In the genomic region with DNA sequence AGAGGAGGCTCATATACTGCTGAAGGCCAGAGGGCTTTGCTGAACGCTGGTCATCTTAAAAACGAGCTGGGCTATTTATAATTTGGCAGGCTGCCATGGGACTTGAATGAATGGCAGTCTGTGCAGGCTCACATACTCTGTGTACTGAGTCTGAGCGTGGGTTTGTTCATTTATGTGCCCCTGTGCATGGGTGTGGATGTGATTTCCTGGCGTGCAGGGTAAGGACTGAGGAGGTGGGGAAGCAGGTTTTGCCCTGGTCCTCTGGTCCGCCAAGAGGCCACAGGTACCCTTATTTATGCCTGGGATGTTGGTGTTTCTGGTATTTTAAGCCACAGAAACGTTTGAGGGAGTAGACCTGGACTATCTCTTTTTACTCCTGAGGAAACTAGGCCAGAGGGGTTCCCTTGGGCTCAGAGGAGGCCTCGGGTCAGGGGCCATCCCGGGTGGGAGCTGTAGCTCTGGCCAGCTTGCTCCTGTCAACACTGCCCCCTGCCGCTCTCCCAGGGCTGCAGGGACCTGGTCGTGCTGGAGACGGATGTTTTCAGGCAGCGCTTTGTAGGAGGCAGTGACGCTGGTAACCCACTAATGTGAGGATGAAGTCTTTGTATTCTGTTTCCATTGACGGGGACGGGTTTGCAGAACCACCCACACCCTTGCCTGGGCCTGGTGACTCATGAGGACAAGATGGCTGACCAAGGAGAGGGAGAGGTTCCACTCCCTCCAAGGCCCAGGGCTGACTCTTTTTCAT, we compare ENCODE assay signal across 8 cellular contexts.
DNase-seq lines count a peak whose midpoint lies in the region; ATAC-seq and TF ChIP-seq lines count a peak whose summit lies in the region.

No MANE protein-coding gene starts in this region.

- no peaks in the 10 kb centered on the region for H3K27me3 ChIP-seq in IMR-90 (ENCODE audit: control insufficient read depth, insufficient read depth, low read length)
- no peaks in the 10 kb centered on the region for H3K27me3 ChIP-seq in left ventricle myocardium inferior (ENCODE audit: low read depth)

- peak; percentile 46 for TF ChIP-seq CTCF in IMR-90 (conservative IDR thresholded peaks at IDR 0.05; ENCODE audit: low read depth, low read length)
- peak; percentile 64 for TF ChIP-seq CTCF in left ventricle myocardium inferior (IDR thresholded peaks at IDR 0.05; ENCODE audit: borderline replicate concordance)
- peak; percentile 67 for TF ChIP-seq CTCF in retinal pigment epithelial cell (conservative IDR thresholded peaks at IDR 0.05; ENCODE audit: low read depth, low read length)

- H3K27ac ChIP-seq in IMR-90 (ENCODE audit: insufficient read depth, low read length) (peak overlapping the region; percentile 12; the same call in 1 of the 2 replicates), left ventricle myocardium inferior (replicated peaks) (peak overlapping the region; percentile 77)

- no peak overlapping the region for H3K4me3 ChIP-seq in IMR-90 (ENCODE audit: insufficient read depth, low read depth, low read length)
- peak overlapping the region; percentile 27 for H3K4me3 ChIP-seq in left ventricle myocardium inferior
- no peak overlapping the region for H3K4me3 ChIP-seq in retinal pigment epithelial cell (ENCODE audit: low read length)

- H3K23ac ChIP-seq in IMR-90 (ENCODE audit: low read depth, low read length) = no peak overlapping the region

- H2AFZ ChIP-seq in IMR-90 (replicated peaks; ENCODE audit: low read length, poor library complexity) = peak overlapping the region; percentile 77

- in situ Hi-C loops in IMR-90 (cut with MboI; ENCODE audit: low sequenced_read_pairs) = no loop called here

- H3K27ac Mint-ChIP-seq in T-helper 2 cell treated with Interferon-gamma antibody and Interleukin-4, amounts not matched to agents 5 μg/mL and 100 μg/mL, for 36 hours = peak overlapping the region; percentile 90

- peaks cover 9 to 29% of the 10 kb centered on the region in 2 experiments; a peak in 3 of 4 replicates for H3K79me1 ChIP-seq in IMR-90 (ENCODE audit: low read depth in 1 of 2, low read length in 2 of 2)

- peak overlapping the region; percentile 21; the same call in 1 of the 2 replicates for H3K4me2 ChIP-seq in IMR-90 (ENCODE audit: low read depth, low read length)

- H3K18ac ChIP-seq in IMR-90 (ENCODE audit: low read depth, low read length) = peak overlapping the region; percentile 15

- TF ChIP-seq POLR2A in IMR-90 (IDR thresholded peaks at IDR 0.05; ENCODE audit: low read depth, low read length) = no peak

- ATAC-seq in GM18499 (IDR thresholded peaks at IDR 0.05; ENCODE audit: insufficient read depth, unreplicated experiment) (peak; percentile 45), IMR-90 (ENCODE audit: low read depth) (peak; percentile 59), HG03135 (IDR thresholded peaks at IDR 0.05; ENCODE audit: unreplicated experiment) (no peak)

- BruUV-seq in IMR-90 (replicated peaks; lab: Mats Ljungman, UMichigan) = no TSS peak

- peak overlapping the region; percentile 56; the same call in 1 of the 2 replicates for H4K5ac ChIP-seq in IMR-90 (ENCODE audit: low read depth, low read length)

- no peaks in the 10 kb centered on the region for H3K36me3 ChIP-seq in IMR-90 (ENCODE audit: control insufficient read depth, insufficient read depth, low read length)
- no peaks in the 10 kb centered on the region for H3K36me3 ChIP-seq in left ventricle myocardium inferior

- DNase-seq in IMR-90 (peak; percentile 88), anterior cingulate cortex (lab: John Stamatoyannopoulos, UW) (peak in 53 of 58 donors; percentile 20 to 83 (median 56)), left ventricle myocardium inferior (peak; percentile 73), retinal pigment epithelial cell (ENCODE audit: low read depth) (peak; percentile 82), SKM-1 (lab: John Stamatoyannopoulos, UW; ENCODE audit: unreplicated experiment) (no peak)
- DNase-seq in T-helper 2 cell treated with Interferon-gamma antibody and Interleukin-4, amounts not matched to agents 5 μg/mL and 100 μg/mL, for 36 hours (ENCODE audit: low spot score) = peak; percentile 91

- peak overlapping the region; percentile 18; the same call in 1 of the 3 replicates for H2BK15ac ChIP-seq in IMR-90 (ENCODE audit: low read depth, low read length)

- peak overlapping the region; percentile 67 for H3K4me3 Mint-ChIP-seq in T-helper 2 cell treated with Interferon-gamma antibody and Interleukin-4, amounts not matched to agents 5 μg/mL and 100 μg/mL, for 36 hours

- peak overlapping the region; percentile 57; the same call in 1 of the 2 replicates for H2AK5ac ChIP-seq in IMR-90 (ENCODE audit: low read depth, low read length)

- no peak overlapping the region for H3K56ac ChIP-seq in IMR-90 (ENCODE audit: extremely low read depth, insufficient read depth, low read length)

- no peak overlapping the region for H3K9ac ChIP-seq in IMR-90 (ENCODE audit: low read depth, low read length)

- H3K36me3 Mint-ChIP-seq in T-helper 2 cell treated with Interferon-gamma antibody and Interleukin-4, amounts not matched to agents 5 μg/mL and 100 μg/mL, for 36 hours (ENCODE audit: low read depth) = peaks cover 15% of the 10 kb centered on the region

- H3K14ac ChIP-seq in IMR-90 (replicated peaks; ENCODE audit: low read depth, low read length) = peak overlapping the region; percentile 50

- no peaks in the 10 kb centered on the region for H3K9me3 Mint-ChIP-seq in T-helper 2 cell treated with Interferon-gamma antibody and Interleukin-4, amounts not matched to agents 5 μg/mL and 100 μg/mL, for 36 hours

- peak; percentile 47 for TF ChIP-seq RAD21 in IMR-90 (IDR thresholded peaks at IDR 0.05; ENCODE audit: low read length)

- H3K9me3 ChIP-seq in IMR-90 (ENCODE audit: control insufficient read depth, insufficient read depth, low read length) (no peaks in the 10 kb centered on the region), left ventricle myocardium inferior (replicated peaks) (no peaks in the 10 kb centered on the region)

- intact Hi-C loops in IMR-90 (cut with micrococcal nuclease) = no loop called here
- intact Hi-C loops in left ventricle myocardium inferior (cut with micrococcal nuclease) = loop anchor here (10.0 kb wide), 1 partner anchor 196 kb away; no protein-coding TSS in a partner anchor

- peak overlapping the region; percentile 61 for H3K4ac ChIP-seq in IMR-90 (ENCODE audit: low read depth, low read length)

- dilution Hi-C loops in IMR-90 (cut with HindIII; ENCODE audit: low sequenced_read_pairs, unreplicated experiment) = no loop called here

- H2BK5ac ChIP-seq in IMR-90 (ENCODE audit: low read depth, low read length, poor library complexity, severe bottlenecking) = peak overlapping the region; percentile 31

- no peaks in the 10 kb centered on the region for H4K20me1 ChIP-seq in IMR-90 (ENCODE audit: insufficient read depth, low read length)

- H3K27me3 Mint-ChIP-seq in T-helper 2 cell treated with Interferon-gamma antibody and Interleukin-4, amounts not matched to agents 5 μg/mL and 100 μg/mL, for 36 hours (ENCODE audit: low read depth) = no peaks in the 10 kb centered on the region

- H2BK20ac ChIP-seq in IMR-90 (ENCODE audit: low read depth, low read length) = peak overlapping the region; percentile 55

- H4K8ac ChIP-seq in IMR-90 (ENCODE audit: low read depth in 2 of 2, low read length in 2 of 2) = peak overlapping the region in 1 of 2 experiments; percentile 76; a peak in 2 of 4 replicates

- no peak overlapping the region for H2AK9ac ChIP-seq in IMR-90 (replicated peaks; ENCODE audit: low read depth, low read length, poor library complexity)

- CTCF ChIA-PET in IMR-90 (lab: Yijun Ruan, JAX) = interaction anchor here (0.5 to 1.8 kb wide), 4 partner anchors 198 to 343 kb away, joined by 3 to 8 read pairs (median 4); no protein-coding TSS in a partner anchor

- peak overlapping the region; percentile 13 for H2BK120ac ChIP-seq in IMR-90 (ENCODE audit: low read depth, low read length)

- POLR2A ChIA-PET in IMR-90 (lab: Charles Lee; ENCODE audit: unreplicated experiment) = no interaction called here

- 0% methylated on average over 2 of the region's 15 CpGs; no CpG with 5 or more reads in 1 of the 2 experiments for WGBS in IMR-90 (ENCODE audit: extremely low coverage in 2 of 2, insufficient read length in 1 of 2), 2 experiments

- peaks cover 59% of the 10 kb centered on the region for H3K4me1 Mint-ChIP-seq in T-helper 2 cell treated with Interferon-gamma antibody and Interleukin-4, amounts not matched to agents 5 μg/mL and 100 μg/mL, for 36 hours (ENCODE audit: low read depth)

- H4K91ac ChIP-seq in IMR-90 (ENCODE audit: insufficient read depth, low read depth, low read length) = peak overlapping the region; percentile 3; the same call in 1 of the 2 replicates

- H3K9me1 ChIP-seq in IMR-90 (ENCODE audit: insufficient read depth, low read length) = peaks cover 24% of the 10 kb centered on the region

- H3K4me1 ChIP-seq in IMR-90 (ENCODE audit: control insufficient read depth, insufficient read depth, low read length) (peaks cover 40% of the 10 kb centered on the region), left ventricle myocardium inferior (peaks cover 82% of the 10 kb centered on the region)

TF ChIP-seq in IMR-90, 13 proteins besides CTCF, POLR2A, EP300 and RAD21:
- TF ChIP-seq MAZ (IDR thresholded peaks at IDR 0.05; ENCODE audit: borderline replicate concordance, low read depth, low read length) (no peak), FOS (IDR thresholded peaks at IDR 0.05; ENCODE audit: low read depth, low read length) (peak; percentile 47; the same call in 1 of the 2 replicates), MXI1 (IDR thresholded peaks at IDR 0.05; ENCODE audit: borderline replicate concordance, low read depth, low read length) (0 out of 2 replicates have a peak, but pooled peaks have one; percentile 8), RCOR1 (IDR thresholded peaks at IDR 0.05; ENCODE audit: insufficient replicate concordance, low read length) (no peak)
- TF ChIP-seq, protein P1, sequence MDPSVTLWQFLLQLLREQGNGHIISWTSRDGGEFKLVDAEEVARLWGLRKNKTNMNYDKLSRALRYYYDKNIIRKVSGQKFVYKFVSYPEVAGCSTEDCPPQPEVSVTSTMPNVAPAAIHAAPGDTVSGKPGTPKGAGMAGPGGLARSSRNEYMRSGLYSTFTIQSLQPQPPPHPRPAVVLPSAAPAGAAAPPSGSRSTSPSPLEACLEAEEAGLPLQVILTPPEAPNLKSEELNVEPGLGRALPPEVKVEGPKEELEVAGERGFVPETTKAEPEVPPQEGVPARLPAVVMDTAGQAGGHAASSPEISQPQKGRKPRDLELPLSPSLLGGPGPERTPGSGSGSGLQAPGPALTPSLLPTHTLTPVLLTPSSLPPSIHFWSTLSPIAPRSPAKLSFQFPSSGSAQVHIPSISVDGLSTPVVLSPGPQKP (IDR thresholded peaks at IDR 0.05; ENCODE audit: borderline replicate concordance, low read depth, low read length) = no peak
TF ChIP-seq in IMR-90: peak in this region for 2.
